ENCODE assay signal across 9 cellular contexts in the genomic region with DNA sequence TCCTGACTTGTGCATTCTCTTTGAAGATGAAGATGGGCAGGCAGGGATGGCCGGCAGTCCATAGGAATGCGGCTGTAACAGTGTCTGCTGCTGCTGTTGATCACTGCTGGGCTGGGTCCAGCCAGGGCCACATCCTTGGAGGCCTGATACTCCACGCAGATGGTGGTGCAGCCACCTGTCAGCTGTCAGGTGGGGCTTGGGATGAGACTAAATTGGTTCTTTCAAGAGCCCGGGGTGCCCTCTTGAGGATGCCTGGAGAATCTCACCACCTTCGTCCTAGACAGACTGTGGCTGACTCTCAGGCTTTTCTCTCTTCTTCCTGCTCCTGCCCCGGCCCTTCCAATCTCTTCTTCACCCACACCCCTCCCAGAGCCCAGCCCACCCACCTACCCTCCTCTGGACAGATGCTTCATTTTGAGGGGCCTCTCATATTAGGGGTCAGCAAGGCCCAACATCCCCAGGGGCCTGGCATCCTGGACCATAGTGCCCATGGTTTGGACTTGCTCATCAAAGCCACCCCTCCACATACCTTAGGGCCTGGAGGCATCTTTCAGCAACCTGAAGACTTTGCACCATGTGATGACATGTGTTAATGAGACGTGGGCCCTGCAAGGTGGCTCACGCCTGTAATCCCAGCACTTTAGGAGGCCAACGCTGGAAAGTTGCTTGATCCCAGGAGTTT. TPM values are rescaled to one million over a fixed set of nuclear protein-coding genes. Genes with fewer than 3 reads are reported as not detected.
DNase-seq lines count a peak whose midpoint lies in the region; ATAC-seq and TF ChIP-seq lines count a peak whose summit lies in the region.
"Had no signal": no experiment of that assay in that cellular context is flagged by ENCODE, and none has a peak within 500 bp of the region (broad histone marks: within the 10 kb centered on the region; RNA-seq: fewer than 3 reads in every experiment).

No MANE protein-coding gene starts in this region.

- peak; percentile 58 for ATAC-seq in left ventricle myocardium superior
- no peak for ATAC-seq in HG03108 (IDR thresholded peaks at IDR 0.05; ENCODE audit: unreplicated experiment)
- ATAC-seq in GM19452 (IDR thresholded peaks at IDR 0.05; ENCODE audit: unreplicated experiment), result no peak

- H3K27ac ChIP-seq in DOHH2 (ENCODE audit: low read depth, low read length) (no peak overlapping the region), RWPE1 (no peak overlapping the region)

- no peaks in the 10 kb centered on the region for H3K9me2 ChIP-seq in DOHH2 (replicated peaks; ENCODE audit: control insufficient read depth, low read length)

- CTCF ChIA-PET in RWPE1 (lab: Yijun Ruan, JAX), result interaction anchor here (0.5 to 1.4 kb wide), 6 partner anchors 9 to 83 kb away, joined by 3 to 6 read pairs (median 4); a partner anchor contains a TSS

- no peaks in the 10 kb centered on the region for H3K9me3 ChIP-seq in DOHH2 (ENCODE audit: control insufficient read depth, insufficient read depth, low read length)

- H4K20me1 ChIP-seq in DOHH2 (ENCODE audit: control insufficient read depth, insufficient read depth, low read depth, low read length), result no peaks in the 10 kb centered on the region

- H3K4me1 ChIP-seq in DOHH2 (ENCODE audit: control insufficient read depth, low read length), result no peaks in the 10 kb centered on the region

- peaks cover 2% of the 10 kb centered on the region; the same call in 1 of the 2 replicates for H3K36me3 ChIP-seq in DOHH2 (ENCODE audit: control insufficient read depth, low read length)

- no peaks in the 10 kb centered on the region for H3F3A ChIP-seq in DOHH2 (ENCODE audit: control insufficient read depth, insufficient read depth)

- H3K4me3 ChIP-seq in DOHH2 (ENCODE audit: low read length), result no peak overlapping the region

- POLR2A ChIA-PET in RWPE1 (lab: Yijun Ruan, JAX; ENCODE audit: low non-redundant PET), result no interaction called here

- TF ChIP-seq CTCF in DOHH2 (IDR thresholded peaks at IDR 0.05; ENCODE audit: low read depth, low read length, poor library complexity, severe bottlenecking) (peak; percentile 73), LNCAP (IDR thresholded peaks at IDR 0.05) (peak; percentile 61), RWPE1 (conservative IDR thresholded peaks at IDR 0.05; ENCODE audit: low read depth) (peak; percentile 82)

- peak; percentile 74 for DNase-seq in RWPE1 (ENCODE audit: low spot score)
- peak; percentile 59 for DNase-seq in activated naive CD4-positive, alpha-beta T cell treated with Interleukin-2 at 50 U/mL for 16 hours
- no peak for DNase-seq in left ventricle myocardium superior
- peak; percentile 17 for DNase-seq in smooth muscle cell of the brain vasculature (ENCODE audit: low read depth, low spot score)

- no peak overlapping the region for H3K4me2 ChIP-seq in DOHH2 (ENCODE audit: low read length)

- peaks cover 8% of the 10 kb centered on the region; the same call in 1 of the 2 replicates for H3K27me3 ChIP-seq in DOHH2 (ENCODE audit: control insufficient read depth, low read length)

- no peaks in the 10 kb centered on the region for H3K79me2 ChIP-seq in DOHH2 (ENCODE audit: control insufficient read depth, low read length)

- intact Hi-C loops in left ventricle myocardium superior (cut with micrococcal nuclease), result no loop called here

RNA-seq across cellular contexts. Expression of a gene that starts 19.1 kb away (rescaled TPM):
- 4.0 TPM for total RNA-seq in left ventricle myocardium superior

RNA-seq across cellular contexts. Expression of a gene that starts 28.9 kb away (rescaled TPM):
- total RNA-seq in left ventricle myocardium superior, result 53.5 TPM

RNA-seq across cellular contexts. Expression of a gene that starts 29.0 kb away (rescaled TPM):
- total RNA-seq in left ventricle myocardium superior, result not detected
- total RNA-seq: urinary bladder had no signal

RNA-seq across cellular contexts. Expression of a gene that starts 38.6 kb away (rescaled TPM):
- total RNA-seq in left ventricle myocardium superior, result 33.8 TPM

RNA-seq across cellular contexts. Expression of a gene that starts 48.5 kb away (rescaled TPM):
- total RNA-seq in left ventricle myocardium superior, result 0.15 TPM
